1 cellular context compared by ENCODE assay signal in the genomic region with DNA sequence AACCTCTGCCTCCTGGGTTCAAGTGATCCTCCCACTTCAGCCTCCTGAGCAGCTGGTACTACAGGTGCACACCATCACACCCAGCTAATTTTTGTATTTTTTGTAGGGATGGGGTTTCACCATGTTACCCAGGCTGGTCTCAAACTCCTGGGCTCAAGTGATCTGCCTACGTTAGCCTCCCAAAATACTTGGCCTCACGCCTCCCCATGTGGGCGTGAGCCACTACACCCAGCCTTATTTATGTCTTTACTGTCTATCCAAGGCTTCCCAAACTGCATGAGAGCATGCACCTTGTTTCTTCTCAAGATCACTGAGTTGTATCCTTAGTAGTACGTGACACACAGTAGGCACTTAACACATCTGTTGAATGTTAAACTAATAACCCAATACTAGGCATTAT.
A peak's percentile ranks its signal among the peaks of the same experiment; 100 is the strongest.
TF ChIP-seq lines count a peak whose summit lies in the region.

No MANE protein-coding gene starts in this region.

TF ChIP-seq in K562, 482 proteins besides CTCF, POLR2A, EP300 and RAD21:
- TF ChIP-seq ZKSCAN1 (IDR thresholded peaks at IDR 0.05; ENCODE audit: low read depth, low read length): 0 out of 2 replicates have a peak, but pooled peaks have one; percentile 64
- TF ChIP-seq CBFA2T2 (conservative IDR thresholded peaks at IDR 0.05): no peak
